18 cellular contexts compared by ENCODE assay signal in the genomic region with DNA sequence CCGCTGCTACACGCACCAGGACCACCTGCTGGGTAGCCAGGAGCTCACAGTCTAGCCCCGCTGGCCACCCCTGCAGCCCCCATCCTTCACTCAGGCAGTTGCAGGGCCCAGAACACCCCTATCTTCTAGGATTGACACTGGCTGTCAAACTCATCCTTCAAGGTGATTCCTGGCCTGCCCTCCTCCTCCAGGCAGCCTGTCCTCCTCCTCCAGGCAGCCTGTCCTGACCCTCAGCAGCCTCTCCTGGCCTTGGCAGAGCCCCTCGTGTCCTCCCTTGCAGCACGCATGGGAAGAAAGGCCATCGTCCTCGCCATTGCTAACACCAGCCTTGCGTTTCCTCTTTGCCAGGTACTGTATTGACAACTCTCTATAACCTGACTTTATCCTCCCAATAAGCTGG. TPM values are rescaled to one million over a fixed set of nuclear protein-coding genes. Genes with fewer than 3 reads are reported as not detected.
"Had no signal": no experiment of that assay in that cellular context is flagged by ENCODE, and none has a peak within 500 bp of the region (broad histone marks: within the 10 kb centered on the region; RNA-seq: fewer than 3 reads in every experiment).

No MANE protein-coding gene starts in this region.

- H3K36me3 Mint-ChIP-seq: WTC11 had no signal

- H3K27me3 ChIP-seq: body of pancreas, thyroid gland had no signal

- H2AFZ ChIP-seq: parathyroid adenoma had no signal

- H3K27ac Mint-ChIP-seq: activated CD8-positive, alpha-beta T cell treated with anti-CD3 and anti-CD28 coated beads, Interleukin-2, amount 10 ng/mL, durations not matched to agents 7 days and 5 days; activated naive CD4-positive, alpha-beta T cell treated with anti-CD3 and anti-CD28 coated beads, Interleukin-2, amount 50 U/mL, for 24 hours; immature natural killer cell; WTC11 had no signal

- H3K27ac ChIP-seq: body of pancreas, esophagus muscularis mucosa, parathyroid adenoma, thyroid gland, uterus had no signal

- ATAC-seq: activated CD8-positive, alpha-beta T cell treated with anti-CD3 and anti-CD28 coated beads, Interleukin-2, amount 10 ng/mL, durations not matched to agents 7 days and 5 days; body of pancreas; WTC11 had no signal

- DNase-seq: activated CD4-positive, alpha-beta T cell treated with anti-CD3 and anti-CD28 coated beads for 4 hours; activated CD8-positive, alpha-beta memory T cell treated with anti-CD3 and anti-CD28 coated beads, Interleukin-2, amount 50 U/mL, for 4 hours; activated CD8-positive, alpha-beta T cell treated with anti-CD3 and anti-CD28 coated beads, Interleukin-2, amount 10 ng/mL, durations not matched to agents 7 days and 5 days; activated effector memory CD4-positive, alpha-beta T cell treated with anti-CD3 and anti-CD28 coated beads, Interleukin-2, amount 50 U/mL, for 16 hours; activated T-cell treated with anti-CD3 and anti-CD28 coated beads, Interleukin-2, amount 50 U/mL, for 48 hours; amygdala; body of pancreas; caudate nucleus; immature natural killer cell; stimulated activated CD4-positive, alpha-beta T cell treated with anti-CD3 and anti-CD28 coated beads, Interleukin-1b, Interleukin-23, amount 100 ng/mL, for 48 hours; T-helper 2 cell; thyroid gland; uterus had no signal

- H3K4me3 ChIP-seq: body of pancreas, esophagus muscularis mucosa, thyroid gland, uterus had no signal

- H3K9ac ChIP-seq: parathyroid adenoma had no signal

- H3K79me2 ChIP-seq: parathyroid adenoma had no signal

- H3K4me3 Mint-ChIP-seq: activated CD8-positive, alpha-beta T cell treated with anti-CD3 and anti-CD28 coated beads, Interleukin-2, amount 10 ng/mL, durations not matched to agents 7 days and 5 days; activated naive CD4-positive, alpha-beta T cell treated with anti-CD3 and anti-CD28 coated beads, Interleukin-2, amount 50 U/mL, for 24 hours; immature natural killer cell; WTC11 had no signal

- H3K36me3 ChIP-seq: esophagus muscularis mucosa, thyroid gland, uterus had no signal

- H3K9me3 Mint-ChIP-seq: activated naive CD4-positive, alpha-beta T cell treated with anti-CD3 and anti-CD28 coated beads, Interleukin-2, amount 50 U/mL, for 24 hours had no signal

- H3K4me1 ChIP-seq: uterus had no signal

- H3K9me3 ChIP-seq: body of pancreas, thyroid gland, uterus had no signal

RNA-seq across cellular contexts. Expression of a gene that starts 33.8 kb away (rescaled TPM):
- total RNA-seq: fibroblast of villous mesenchyme had no signal
